In genomic region chr16:53220585-53220984, GRCh38 we compare ENCODE assay signal across 8 cellular contexts.
DNase-seq lines count a peak whose midpoint lies in the region; ATAC-seq and TF ChIP-seq lines count a peak whose summit lies in the region.

No MANE protein-coding gene starts in this region.

- no peaks in the 10 kb centered on the region for H3K27me3 Mint-ChIP-seq in endodermal cell (ENCODE audit: insufficient read depth)
- H3K27me3 Mint-ChIP-seq in naive thymus-derived CD4-positive, alpha-beta T cell, result no peaks in the 10 kb centered on the region

- H3K4me1 ChIP-seq in DND-41 (ENCODE audit: insufficient read depth, low read length) (peaks cover under 1% of the 10 kb centered on the region; the same call in 1 of the 2 replicates), endodermal cell (ENCODE audit: control insufficient read depth, insufficient read depth, low read length) (no peaks in the 10 kb centered on the region)
- H3K4me1 ChIP-seq in naive thymus-derived CD4-positive, alpha-beta T cell (ENCODE audit: control insufficient read depth in 2 of 2, insufficient read depth in 2 of 2, low read length in 2 of 2), result no peaks in the 10 kb centered on the region

- H3K9me3 ChIP-seq in DND-41 (ENCODE audit: insufficient read depth, low read length, severe bottlenecking), result no peaks in the 10 kb centered on the region
- H3K9me3 ChIP-seq in endodermal cell (ENCODE audit: control insufficient read depth, low read length), result no peaks in the 10 kb centered on the region
- H3K9me3 ChIP-seq in naive thymus-derived CD4-positive, alpha-beta T cell (ENCODE audit: control insufficient read depth in 2 of 3, low read length in 3 of 3), result no peaks in the 10 kb centered on the region

- H3K9me3 Mint-ChIP-seq in endodermal cell, result no peaks in the 10 kb centered on the region
- H3K9me3 Mint-ChIP-seq in naive thymus-derived CD4-positive, alpha-beta T cell, result no peaks in the 10 kb centered on the region

- DNase-seq in DND-41 (no peak), HL-60 (ENCODE audit: low read depth in 1 of 2, low spot score in 1 of 2) (no peak), endodermal cell (peak; percentile 46), HT-29 (ENCODE audit: low spot score) (no peak), RKO (ENCODE audit: low spot score) (no peak)
- peak in 1 of 9 donors; percentile 9 for DNase-seq in naive thymus-derived CD4-positive, alpha-beta T cell

- H2AFZ ChIP-seq in DND-41 (ENCODE audit: low read depth, low read length), result no peak overlapping the region

- WGBS in endodermal cell (ENCODE audit: insufficient coverage in 1 of 2, insufficient read length in 1 of 2), 2 experiments, result 80 to 93% methylated on average over 1 to 2 of the region's 2 CpGs

- H3K27ac ChIP-seq in DND-41 (ENCODE audit: low read length) (no peak overlapping the region), HL-60 (replicated peaks) (peak overlapping the region; percentile 52), endodermal cell (ENCODE audit: low read depth, low read length) (no peak overlapping the region)
- no peak overlapping the region for H3K27ac ChIP-seq in naive thymus-derived CD4-positive, alpha-beta T cell (ENCODE audit: low read depth, low read length)

- H3K27me3 ChIP-seq in DND-41 (ENCODE audit: insufficient read depth, low read length, poor library complexity) (no peaks in the 10 kb centered on the region), HL-60 (ENCODE audit: insufficient read depth, poor library complexity, severe bottlenecking) (no peaks in the 10 kb centered on the region), endodermal cell (ENCODE audit: control insufficient read depth, insufficient read depth, low read length, poor library complexity, severe bottlenecking) (no peaks in the 10 kb centered on the region)
- no peaks in the 10 kb centered on the region for H3K27me3 ChIP-seq in naive thymus-derived CD4-positive, alpha-beta T cell (ENCODE audit: control insufficient read depth in 2 of 2, insufficient read depth in 2 of 2, low read length in 2 of 2)

- peaks cover 18% of the 10 kb centered on the region; the same call in 1 of the 2 replicates for H4K20me1 ChIP-seq in DND-41 (ENCODE audit: insufficient read depth, low read length)

- no peak overlapping the region for H3K4me3 ChIP-seq in DND-41 (ENCODE audit: low read depth in 1 of 2, low read length in 2 of 2)
- no peak overlapping the region for H3K4me3 ChIP-seq in HL-60 (replicated peaks; ENCODE audit: insufficient read depth, low read length)
- no peak overlapping the region for H3K4me3 ChIP-seq in endodermal cell (ENCODE audit: low read length)
- H3K4me3 ChIP-seq in naive thymus-derived CD4-positive, alpha-beta T cell (ENCODE audit: low read length), result no peak overlapping the region

- TF ChIP-seq CTCF in DND-41 (IDR thresholded peaks at IDR 0.05; ENCODE audit: borderline replicate concordance, extremely low read depth, low read length, poor library complexity, severe bottlenecking) (peak; percentile 34), HL-60 (IDR thresholded peaks at IDR 0.05; ENCODE audit: insufficient read depth, low read length) (no peak), endodermal cell (conservative IDR thresholded peaks at IDR 0.05) (peak; percentile 63)

- H3K27ac Mint-ChIP-seq in endodermal cell, result no peak overlapping the region
- H3K27ac Mint-ChIP-seq in naive thymus-derived CD4-positive, alpha-beta T cell, result no peak overlapping the region

- H3K36me3 Mint-ChIP-seq in endodermal cell (ENCODE audit: low read depth), result peaks cover 2% of the 10 kb centered on the region
- H3K36me3 Mint-ChIP-seq in naive thymus-derived CD4-positive, alpha-beta T cell, result peaks cover 0 to 7% (median 0%) of the 10 kb centered on the region in 5 donors

- H3K4me1 Mint-ChIP-seq in endodermal cell, result no peaks in the 10 kb centered on the region
- H3K4me1 Mint-ChIP-seq in naive thymus-derived CD4-positive, alpha-beta T cell, result peaks cover 0 to 4% (median 3%) of the 10 kb centered on the region in 7 donors

- CTCF ChIA-PET in naive thymus-derived CD4-positive, alpha-beta T cell (lab: Charles Lee), result no interaction called here

- no peak overlapping the region for H3K4me3 Mint-ChIP-seq in endodermal cell
- H3K4me3 Mint-ChIP-seq in naive thymus-derived CD4-positive, alpha-beta T cell, result no peak overlapping the region

- H3K9ac ChIP-seq in DND-41 (ENCODE audit: low read depth, low read length) (no peak overlapping the region), endodermal cell (ENCODE audit: extremely low read depth, low read length, poor library complexity, severe bottlenecking) (no peak overlapping the region)

- H3K79me2 ChIP-seq in DND-41 (ENCODE audit: insufficient read depth, low read length), result peaks cover 86% of the 10 kb centered on the region

- no peak overlapping the region for H3K4me2 ChIP-seq in DND-41 (ENCODE audit: insufficient read depth, low read length)

- ATAC-seq in DND-41 (ENCODE audit: insufficient read depth, low read depth) (peak; percentile 56; the same call in 1 of the 3 replicates), HG03342 (IDR thresholded peaks at IDR 0.05; ENCODE audit: unreplicated experiment) (no peak), GM18867 (IDR thresholded peaks at IDR 0.05; ENCODE audit: unreplicated experiment) (no peak)
- peak; percentile 64 for ATAC-seq in naive thymus-derived CD4-positive, alpha-beta T cell

- POLR2A ChIA-PET in naive thymus-derived CD4-positive, alpha-beta T cell (lab: Charles Lee), result no interaction called here

- peaks cover 42% of the 10 kb centered on the region for H3K36me3 ChIP-seq in DND-41 (ENCODE audit: insufficient read depth, low read length)
- H3K36me3 ChIP-seq in endodermal cell (ENCODE audit: control insufficient read depth, insufficient read depth, low read length), result peaks cover 51% of the 10 kb centered on the region
- H3K36me3 ChIP-seq in naive thymus-derived CD4-positive, alpha-beta T cell (ENCODE audit: control insufficient read depth in 2 of 3, insufficient read depth in 3 of 3, low read length in 3 of 3), result peaks cover 0 to 9% (median 0%) of the 10 kb centered on the region in 3 experiments

- intact Hi-C loops in naive thymus-derived CD4-positive, alpha-beta T cell (cut with micrococcal nuclease), result loop anchor here (5.0 kb wide), 1 partner anchor 163 kb away; no protein-coding TSS in a partner anchor

Comparison
In these comparisons a context has a peak if more than half of its experiments do, and no peak if none do; other contexts are left out.
1. ATAC-seq: peak in DND-41 (single experiment) and naive thymus-derived CD4-positive, alpha-beta T cell (single experiment); none in HG03342 (single experiment) and GM18867 (single experiment).